8 cellular contexts compared by ENCODE assay signal in genomic region chr19:48719263-48720171, GRCh38. TPM values are rescaled to one million over a fixed set of nuclear protein-coding genes. Genes with fewer than 3 reads are reported as not detected.
DNase-seq lines count a peak whose midpoint lies in the region; ATAC-seq, FAIRE-seq and TF ChIP-seq lines count a peak whose summit lies in the region.

TSS of gene MAMSTR (minus strand) at chr19:48719725. CDS start at chr19:48719031, 694 bp downstream.

- H3K27me3 ChIP-seq in SK-N-SH (ENCODE audit: insufficient read depth), result no peaks in the 10 kb centered on the region
- no peaks in the 10 kb centered on the region for H3K27me3 ChIP-seq in kidney epithelial cell (ENCODE audit: control insufficient read depth, insufficient read depth, low read length)
- H3K27me3 ChIP-seq in small intestine (ENCODE audit: control insufficient read depth in 2 of 2, insufficient read depth in 2 of 2, low read length in 2 of 2), result no peaks in the 10 kb centered on the region

- ATAC-seq in SK-N-SH treated with all-trans-retinoic acid at 6 μM for 48 hours, result no peak
- no peak for ATAC-seq in activated naive CD8-positive, alpha-beta T cell treated with anti-CD3 and anti-CD28 coated beads, Interleukin-2, amount 10 ng/mL, durations not matched to agents 7 days and 5 days (ENCODE audit: low read depth)

- H3K36me3 ChIP-seq in SK-N-SH (replicated peaks in 1 of 2; ENCODE audit: control insufficient read depth in 1 of 2, insufficient read depth in 2 of 2, low read length in 1 of 2), result no peaks in the 10 kb centered on the region
- no peaks in the 10 kb centered on the region for H3K36me3 ChIP-seq in kidney epithelial cell (ENCODE audit: control insufficient read depth, insufficient read depth, low read length)
- H3K36me3 ChIP-seq in small intestine (ENCODE audit: control insufficient read depth in 2 of 2, insufficient read depth in 2 of 2, low read length in 2 of 2), result no peaks in the 10 kb centered on the region

- H3F3A ChIP-seq in SK-N-SH (replicated peaks; ENCODE audit: insufficient read depth), result peaks cover 6% of the 10 kb centered on the region

- H3K79me2 ChIP-seq in SK-N-SH (ENCODE audit: insufficient read depth), result peaks cover 9% of the 10 kb centered on the region

- no peaks in the 10 kb centered on the region for H4K20me1 ChIP-seq in SK-N-SH (ENCODE audit: insufficient read depth)

- peaks cover 1% of the 10 kb centered on the region for H3K27me3 Mint-ChIP-seq in activated naive CD8-positive, alpha-beta T cell treated with anti-CD3 and anti-CD28 coated beads, Interleukin-2, amount 10 ng/mL, durations not matched to agents 7 days and 5 days

- CTCF ChIA-PET in SK-N-SH (lab: Yijun Ruan, JAX), result interaction anchor here (0.8 to 2.6 kb wide), 2 partner anchors 20 to 26 kb away, joined by 3 to 13 read pairs; no protein-coding TSS in a partner anchor

- no peak for DNase-seq in SK-N-SH
- no peak for DNase-seq in activated naive CD8-positive, alpha-beta T cell treated with anti-CD3 and anti-CD28 coated beads, Interleukin-2, amount 10 ng/mL, durations not matched to agents 7 days and 5 days
- no peak for DNase-seq in kidney epithelial cell (ENCODE audit: low read depth)
- DNase-seq in small intestine, result no peak
- no peak for DNase-seq in amniotic stem cell (lab: John Stamatoyannopoulos, UW)
- DNase-seq in CD1c-positive myeloid dendritic cell (ENCODE audit: extremely low spot score), result no peak

- TF ChIP-seq EP300 in SK-N-SH (IDR thresholded peaks at IDR 0.05; ENCODE audit: borderline replicate concordance in 1 of 2, low read depth in 1 of 2, low read length in 1 of 2), result no peak

- H3K4me1 ChIP-seq in SK-N-SH (ENCODE audit: control insufficient read depth in 1 of 2, insufficient read depth in 2 of 2, low read depth in 1 of 2, low read length in 1 of 2) (peaks cover 10 to 30% of the 10 kb centered on the region in 2 experiments; a peak in 2 of 4 replicates), small intestine (ENCODE audit: control insufficient read depth in 2 of 2, insufficient read depth in 1 of 2, low read depth in 1 of 2, low read length in 1 of 2) (peaks cover 0 to 8% of the 10 kb centered on the region in 2 donors)

- peak within 1 kb of the TSS; percentile 84; the same call in 1 of the 2 replicates for H3K9ac ChIP-seq in SK-N-SH

- TF ChIP-seq RAD21 in SK-N-SH (IDR thresholded peaks at IDR 0.05; ENCODE audit: low read length), result no peak

- no peak within 1 kb of the TSS; the same call in 1 of the 2 replicates for H2AFZ ChIP-seq in SK-N-SH (ENCODE audit: low read depth)

- POLR2A ChIA-PET in SK-N-SH (lab: Yijun Ruan, JAX), result no interaction called here
- POLR2A ChIA-PET in activated naive CD8-positive, alpha-beta T cell treated with anti-CD3 and anti-CD28 coated beads, Interleukin-2, amount 10 ng/mL, durations not matched to agents 7 days and 5 days (lab: Charles Lee), result no interaction called here

- no peaks in the 10 kb centered on the region for H3K9me3 Mint-ChIP-seq in activated naive CD8-positive, alpha-beta T cell treated with anti-CD3 and anti-CD28 coated beads, Interleukin-2, amount 10 ng/mL, durations not matched to agents 7 days and 5 days

- H3K4me2 ChIP-seq in SK-N-SH, result peak within 1 kb of the TSS; percentile 56

- H3K9me3 ChIP-seq in SK-N-SH (no peaks in the 10 kb centered on the region), small intestine (ENCODE audit: control insufficient read depth, low read depth) (no peaks in the 10 kb centered on the region)

- H3K4me3 Mint-ChIP-seq in activated naive CD8-positive, alpha-beta T cell treated with anti-CD3 and anti-CD28 coated beads, Interleukin-2, amount 10 ng/mL, durations not matched to agents 7 days and 5 days, result peak within 1 kb of the TSS; percentile 88

- peak within 1 kb of the TSS in 1 of 2 experiments; percentile 62; a peak in 2 of 4 replicates for H3K4me3 ChIP-seq in SK-N-SH (ENCODE audit: low read depth in 2 of 2, low read length in 1 of 2)
- H3K4me3 ChIP-seq in kidney epithelial cell (ENCODE audit: low read depth, low read length), result peak within 1 kb of the TSS; percentile 76
- no peak within 1 kb of the TSS for H3K4me3 ChIP-seq in small intestine (ENCODE audit: low read depth in 1 of 2, low read length in 2 of 2)

- no peaks in the 10 kb centered on the region for H3K36me3 Mint-ChIP-seq in activated naive CD8-positive, alpha-beta T cell treated with anti-CD3 and anti-CD28 coated beads, Interleukin-2, amount 10 ng/mL, durations not matched to agents 7 days and 5 days

- H3K9me2 ChIP-seq in SK-N-SH, result no peaks in the 10 kb centered on the region

- peak within 1 kb of the TSS; percentile 94 for H3K27ac Mint-ChIP-seq in activated naive CD8-positive, alpha-beta T cell treated with anti-CD3 and anti-CD28 coated beads, Interleukin-2, amount 10 ng/mL, durations not matched to agents 7 days and 5 days

- FAIRE-seq in small intestine (lab: Jason Lieb, UNC), result no peak

- 96% methylated on average over 26 of the region's 33 CpGs for WGBS in SK-N-SH (ENCODE audit: low lambda C conversion rate)
- 60 to 72% (median 66%) methylated on average over 30 to 33 of the region's 33 CpGs for WGBS in small intestine, 3 donors

- H3K4me1 Mint-ChIP-seq in activated naive CD8-positive, alpha-beta T cell treated with anti-CD3 and anti-CD28 coated beads, Interleukin-2, amount 10 ng/mL, durations not matched to agents 7 days and 5 days, result peaks cover 11% of the 10 kb centered on the region

- no peak for TF ChIP-seq CTCF in SK-N-SH (IDR thresholded peaks at IDR 0.05)
- TF ChIP-seq CTCF in kidney epithelial cell (IDR thresholded peaks at IDR 0.05; ENCODE audit: insufficient read depth, low read length, poor library complexity, severe bottlenecking), result no peak

- peak within 1 kb of the TSS; percentile 87 to 88; a peak in 2 of 4 replicates for H3K27ac ChIP-seq in SK-N-SH (ENCODE audit: low read depth in 2 of 2, low read length in 1 of 2)
- peak within 1 kb of the TSS; percentile 98 for H3K27ac ChIP-seq in temporal lobe (ENCODE audit: low read depth, low read length)
- H3K27ac ChIP-seq in small intestine (ENCODE audit: low read depth in 1 of 2, low read length in 1 of 2), result peak within 1 kb of the TSS in 1 of 2 donors; percentile 84

TF ChIP-seq in SK-N-SH, 30 proteins besides CTCF, POLR2A, EP300 and RAD21 (continues in another document):
- TF ChIP-seq POLR2AphosphoS5 (IDR thresholded peaks at IDR 0.05; ENCODE audit: low read depth, low read length) (no peak), JUND (IDR thresholded peaks at IDR 0.05) (no peak), RFX5 (IDR thresholded peaks at IDR 0.05; ENCODE audit: low read length) (no peak), GABPA (IDR thresholded peaks at IDR 0.05; ENCODE audit: low read depth) (no peak), CHD2 (IDR thresholded peaks at IDR 0.05; ENCODE audit: low read length, partially characterized antibody) (no peak), TAF1 (IDR thresholded peaks at IDR 0.05; ENCODE audit: borderline replicate concordance, low read depth, low read length) (no peak), FOXJ3 (CRISPR knock-in tag; IDR thresholded peaks at IDR 0.05) (no peak), ZBTB33 (IDR thresholded peaks at IDR 0.05; ENCODE audit: borderline replicate concordance, low read depth) (no peak)

TF ChIP-seq in SK-N-SH treated with all-trans-retinoic acid at 6 μM for 48 hours, 23 proteins besides CTCF, POLR2A, EP300 and RAD21 (continues in another document):
- no peak for TF ChIP-seq PATZ1 (CRISPR knock-in tag; IDR thresholded peaks at IDR 0.05; ENCODE audit: borderline replicate concordance)
- TF ChIP-seq ZNF565 (CRISPR knock-in tag; conservative IDR thresholded peaks at IDR 0.05; ENCODE audit: low read depth), result no peak
- no peak for TF ChIP-seq ARNTL (CRISPR knock-in tag; IDR thresholded peaks at IDR 0.05; ENCODE audit: borderline replicate concordance, low read depth)
- TF ChIP-seq ZNF8 (CRISPR knock-in tag; IDR thresholded peaks at IDR 0.05), result no peak
- no peak for TF ChIP-seq ISL1 (CRISPR knock-in tag; IDR thresholded peaks at IDR 0.05)
- TF ChIP-seq OSR1 (CRISPR knock-in tag; IDR thresholded peaks at IDR 0.05), result no peak
- TF ChIP-seq RARB (CRISPR knock-in tag; IDR thresholded peaks at IDR 0.05), result no peak
- TF ChIP-seq POU6F1 (CRISPR knock-in tag; IDR thresholded peaks at IDR 0.05; ENCODE audit: borderline replicate concordance, low read depth), result no peak
- TF ChIP-seq ZNF70 (CRISPR knock-in tag; IDR thresholded peaks at IDR 0.05), result no peak
- TF ChIP-seq SNAI2 (CRISPR knock-in tag; IDR thresholded peaks at IDR 0.05), result no peak
- TF ChIP-seq GLIS3 (CRISPR knock-in tag; IDR thresholded peaks at IDR 0.05), result no peak

RNA-seq across cellular contexts. Expression of gene MAMSTR, which starts in this region (rescaled TPM):
- polyA plus RNA-seq in SK-N-SH (2012; rRNA removed), result 0.70 and 1.1 TPM in 2 replicates
- 0.33 and 0.63 TPM in 2 replicates for polyA plus RNA-seq in SK-N-SH (2012; cell fraction: cytosol; rRNA removed)
- polyA plus RNA-seq in SK-N-SH (2012; cell fraction: nucleus; rRNA removed), result 3.2 and 3.4 TPM in 2 replicates
- 1 to 10 TPM; 1.5 to 2.1 TPM for total RNA-seq in activated naive CD8-positive, alpha-beta T cell treated with anti-CD3 and anti-CD28 coated beads, Interleukin-2, amount 10 ng/mL, durations not matched to agents 7 days and 5 days
- total RNA-seq in kidney epithelial cell, result 1.0 and 1.3 TPM in 2 replicates
- total RNA-seq in temporal lobe, result 0.74 TPM
- 1 to 10 TPM in 1 of 3 donors, under 1 TPM in 1, not detected in 1; 0.89 to 1.1 TPM for polyA plus RNA-seq in small intestine
